Comparison of ENCODE assay signal across 1 cellular context in genomic region chr3:101665357-101665756, GRCh38.
TF ChIP-seq lines count a peak whose summit lies in the region.

No MANE protein-coding gene starts in this region.

TF ChIP-seq in HepG2, 621 proteins besides CTCF, POLR2A, EP300 and RAD21:
- TF ChIP-seq ZNF552 (CRISPR knock-in tag; IDR thresholded peaks at IDR 0.05; ENCODE audit: borderline replicate concordance): no peak
- no peak for TF ChIP-seq ZNF281 (CRISPR knock-in tag; IDR thresholded peaks at IDR 0.05; ENCODE audit: borderline replicate concordance)
- no peak for TF ChIP-seq KDM1A (CRISPR knock-in tag; IDR thresholded peaks at IDR 0.05)
- TF ChIP-seq ZNF142 (CRISPR knock-in tag; IDR thresholded peaks at IDR 0.05): no peak
- no peak for TF ChIP-seq SAP130 (CRISPR knock-in tag; IDR thresholded peaks at IDR 0.05; ENCODE audit: low read depth)
